In the genomic region with DNA sequence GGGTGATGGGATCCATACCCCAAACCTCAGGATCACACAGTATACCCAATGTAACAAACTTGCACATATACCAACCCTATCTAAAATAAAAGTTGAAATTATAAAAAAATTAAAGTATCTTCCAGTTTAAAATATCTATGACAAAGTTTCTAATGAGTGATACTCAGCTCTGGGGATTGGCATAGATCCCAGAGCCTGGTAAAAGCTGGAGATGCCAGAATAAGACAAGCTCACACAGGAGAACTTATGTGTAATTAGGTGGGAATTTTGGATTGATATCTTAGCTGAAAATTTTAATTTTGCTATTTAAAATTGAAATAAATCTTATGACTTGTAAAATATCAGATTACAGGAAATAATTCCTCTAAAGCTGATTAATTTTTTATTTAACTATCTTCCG, we compare ENCODE assay signal across 21 cellular contexts.
DNase-seq lines count a peak whose midpoint lies in the region; ATAC-seq and TF ChIP-seq lines count a peak whose summit lies in the region.
"Had no signal": no experiment of that assay in that cellular context is flagged by ENCODE, and none has a peak within 500 bp of the region (broad histone marks: within the 10 kb centered on the region; RNA-seq: fewer than 3 reads in every experiment).

No MANE protein-coding gene starts in this region.

- peak; percentile 33 for ATAC-seq in foreskin keratinocyte
- ATAC-seq: GM12878 had no signal

- POLR2A ChIA-PET in MCF 10A (lab: Yijun Ruan, JAX): interaction anchor here (0.6 to 0.9 kb wide), 3 partner anchors 36 to 518 kb away, joined by 3 to 4 read pairs (median 3); no protein-coding TSS in a partner anchor

- H3K79me2 ChIP-seq in mammary epithelial cell (ENCODE audit: insufficient read depth, low read length): no peaks in the 10 kb centered on the region

- H4K20me1 ChIP-seq in mammary epithelial cell (ENCODE audit: insufficient read depth, low read length): no peaks in the 10 kb centered on the region
- H4K20me1 ChIP-seq: BLaER1 had no signal

- no peak overlapping the region for H2AFZ ChIP-seq in mammary epithelial cell (ENCODE audit: low read depth, low read length)

- TF ChIP-seq POLR2A in breast epithelium (IDR thresholded peaks at IDR 0.05): no peak

- H3K36me3 Mint-ChIP-seq in MCF 10A (ENCODE audit: insufficient read depth, unreplicated experiment): peaks cover 6% of the 10 kb centered on the region
- H3K36me3 Mint-ChIP-seq: CD14-positive monocyte; CD4-positive, alpha-beta memory T cell; CD4-positive, CD25-positive, alpha-beta regulatory T cell; CD8-positive, alpha-beta memory T cell had no signal

- H3K4me3 Mint-ChIP-seq in MCF 10A (ENCODE audit: unreplicated experiment): no peak overlapping the region
- H3K4me3 Mint-ChIP-seq: CD14-positive monocyte; CD4-positive, alpha-beta memory T cell; CD4-positive, CD25-positive, alpha-beta regulatory T cell; CD8-positive, alpha-beta memory T cell had no signal

- H3K9me3 ChIP-seq in breast epithelium (no peaks in the 10 kb centered on the region), mammary epithelial cell (replicated peaks; ENCODE audit: insufficient read depth, low read length) (no peaks in the 10 kb centered on the region)
- H3K9me3 ChIP-seq: BE2C, BLaER1 had no signal

- H3K9me3 Mint-ChIP-seq in MCF 10A (ENCODE audit: unreplicated experiment): no peaks in the 10 kb centered on the region

- intact Hi-C loops in MCF 10A (cut with micrococcal nuclease): no loop called here
- intact Hi-C loops in breast epithelium (cut with DNase I; ENCODE audit: low total_unique reads): no loop called here
- intact Hi-C loops in mammary epithelial cell (cut with micrococcal nuclease): no loop called here

- dilution Hi-C loops in mammary epithelial cell (cut with HindIII; ENCODE audit: low sequenced_read_pairs): no loop called here

- no peaks in the 10 kb centered on the region for H3K4me1 ChIP-seq in breast epithelium
- peaks cover 3% of the 10 kb centered on the region for H3K4me1 ChIP-seq in mammary epithelial cell (ENCODE audit: insufficient read depth, low read length)
- H3K4me1 ChIP-seq in foreskin keratinocyte: no peaks in the 10 kb centered on the region
- H3K4me1 ChIP-seq: BE2C, BLaER1 had no signal

- no peak overlapping the region for H3K27ac Mint-ChIP-seq in MCF 10A (ENCODE audit: low read depth, unreplicated experiment)
- H3K27ac Mint-ChIP-seq: CD14-positive monocyte; CD4-positive, alpha-beta memory T cell; CD4-positive, CD25-positive, alpha-beta regulatory T cell; CD8-positive, alpha-beta memory T cell had no signal

- CTCF ChIA-PET in MCF 10A (lab: Yijun Ruan, JAX): interaction anchor here (1.0 to 2.1 kb wide), 5 partner anchors 160 to 679 kb away, joined by 3 to 12 read pairs (median 4); no protein-coding TSS in a partner anchor
- CTCF ChIA-PET in mammary epithelial cell (lab: Charles Lee; ENCODE audit: low non-redundant PET): interaction anchor here (0.7 kb wide), 1 partner anchor 368 kb away, joined by 3 read pairs; no protein-coding TSS in a partner anchor

- H3K36me3 ChIP-seq in breast epithelium (no peaks in the 10 kb centered on the region), mammary epithelial cell (ENCODE audit: insufficient read depth, low read length) (no peaks in the 10 kb centered on the region)
- H3K36me3 ChIP-seq: BE2C, BLaER1 had no signal

- DNase-seq in MCF 10A (ENCODE audit: unreplicated experiment): peak; percentile 4
- DNase-seq in breast epithelium (ENCODE audit: low spot score in 2 of 2): no peak
- DNase-seq in mammary epithelial cell: peak; percentile 54
- peak; percentile 18 to 65 for DNase-seq in foreskin keratinocyte
- no peak for DNase-seq in NCI-H1092 (lab: John Stamatoyannopoulos, UW)
- DNase-seq: 8988T; BE2C; C1 segment of cervical spinal cord; CD4-positive, alpha-beta memory T cell; CD4-positive, CD25-positive, alpha-beta regulatory T cell; CD8-positive, alpha-beta memory T cell; COR-L47; DMS 273 treated with DMSO at 0.1 percent for 48 hours; DMS153; DMS79; DND-41; EL; GDM1 had no signal

- H3K27ac ChIP-seq in breast epithelium (no peak overlapping the region), mammary epithelial cell (ENCODE audit: insufficient read depth, low read depth, low read length) (no peak overlapping the region), foreskin keratinocyte (no peak overlapping the region)
- H3K27ac ChIP-seq: BLaER1 had no signal

- TF ChIP-seq CTCF in MCF 10A (IDR thresholded peaks at IDR 0.05; ENCODE audit: unreplicated experiment) (no peak), breast epithelium (IDR thresholded peaks at IDR 0.05) (no peak), mammary epithelial cell (conservative IDR thresholded peaks at IDR 0.05 in 1 of 2, IDR thresholded peaks at IDR 0.05 in 1 of 2; ENCODE audit: extremely low read depth in 1 of 2, insufficient read depth in 1 of 2, low read depth in 1 of 2, low read length in 2 of 2) (no peak), foreskin keratinocyte (conservative IDR thresholded peaks at IDR 0.05) (no peak)

- peaks cover 10% of the 10 kb centered on the region for H3K4me1 Mint-ChIP-seq in MCF 10A (ENCODE audit: insufficient read depth, unreplicated experiment)
- H3K4me1 Mint-ChIP-seq: CD14-positive monocyte; CD4-positive, alpha-beta memory T cell; CD4-positive, CD25-positive, alpha-beta regulatory T cell; CD8-positive, alpha-beta memory T cell had no signal

- in situ Hi-C loops in mammary epithelial cell (cut with MboI; ENCODE audit: low sequenced_read_pairs in 2 of 2): loop anchor here in 1 of 2 donors (25.0 kb wide), 1 partner anchor 500 kb away; no protein-coding TSS in a partner anchor

- H3K27me3 Mint-ChIP-seq in MCF 10A (ENCODE audit: insufficient read depth, unreplicated experiment): no peaks in the 10 kb centered on the region
- H3K27me3 Mint-ChIP-seq: CD4-positive, alpha-beta memory T cell; CD4-positive, CD25-positive, alpha-beta regulatory T cell; CD8-positive, alpha-beta memory T cell had no signal

- no peak overlapping the region for H3K4me2 ChIP-seq in mammary epithelial cell (ENCODE audit: insufficient read depth, low read depth, low read length)
- H3K4me2 ChIP-seq: BLaER1 had no signal

- H3K9ac ChIP-seq in mammary epithelial cell (ENCODE audit: insufficient read depth, low read length): no peak overlapping the region
- H3K9ac ChIP-seq: BLaER1 had no signal

- 36% methylated on average over 1 of the region's 1 CpG for WGBS in mammary epithelial cell (ENCODE audit: low coverage, missing lambda C conversion rate)

- H3K27me3 ChIP-seq in breast epithelium: no peaks in the 10 kb centered on the region
- H3K27me3 ChIP-seq in mammary epithelial cell (ENCODE audit: insufficient read depth, low read length): no peaks in the 10 kb centered on the region
- no peaks in the 10 kb centered on the region for H3K27me3 ChIP-seq in foreskin keratinocyte
- H3K27me3 ChIP-seq: BE2C, BLaER1 had no signal

- H3K4me3 ChIP-seq in breast epithelium: no peak overlapping the region
- no peak overlapping the region for H3K4me3 ChIP-seq in mammary epithelial cell (replicated peaks in 1 of 3; ENCODE audit: insufficient read depth in 1 of 3, low read depth in 2 of 3, low read length in 3 of 3)
- H3K4me3 ChIP-seq: BLaER1, GM12878 had no signal

- BruUV-seq in MCF 10A (replicated peaks; lab: Mats Ljungman, UMichigan) (no TSS peak), mammary epithelial cell (replicated peaks; lab: Mats Ljungman, UMichigan) (no TSS peak)

Comparison
In these comparisons a context has a peak if more than half of its experiments do, and no peak if none do; other contexts are left out.
1. DNase-seq: peak in MCF 10A (single experiment), mammary epithelial cell (single experiment) and foreskin keratinocyte (2 of 2); none in breast epithelium (0 of 2) and NCI-H1092 (single experiment).